ENCODE assay signal across 12 cellular contexts in the genomic region with DNA sequence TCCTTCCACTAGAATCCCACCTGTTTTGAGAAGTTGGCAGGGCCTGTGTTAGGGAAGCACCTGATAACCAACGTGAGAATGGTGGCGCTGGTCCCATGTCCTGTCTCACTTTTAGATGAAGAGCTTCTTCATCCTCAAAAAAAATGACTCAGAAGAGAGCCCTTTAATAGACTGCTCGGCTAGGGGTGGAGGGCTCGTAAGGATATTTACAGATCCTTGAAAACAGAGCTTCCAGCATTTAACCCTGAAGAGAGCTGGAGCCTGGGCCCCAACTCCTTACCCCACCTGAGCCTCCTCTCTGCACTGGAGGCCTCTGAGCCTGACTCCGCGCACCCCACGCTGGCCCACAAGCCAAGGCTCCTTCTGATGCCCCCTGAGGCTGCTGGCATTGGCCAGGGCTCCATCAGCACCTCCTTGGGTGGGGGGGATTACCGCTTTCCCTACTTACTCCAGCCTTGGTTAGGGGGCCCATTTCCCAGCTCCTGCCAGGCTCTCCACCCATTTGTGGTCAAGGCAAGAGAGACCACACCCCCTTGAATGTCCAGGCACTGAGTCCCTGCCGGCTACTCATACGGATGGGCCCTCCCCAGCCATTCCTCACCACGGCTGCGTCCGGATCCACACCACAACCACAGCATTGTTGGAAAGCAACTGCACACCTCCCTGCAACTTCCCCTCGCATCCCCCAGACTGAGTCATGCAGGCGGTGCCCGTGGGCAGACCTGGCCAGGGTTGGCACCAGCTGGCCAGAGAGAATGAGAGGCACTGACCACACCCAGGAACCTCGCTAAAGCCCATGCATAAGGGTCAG. TPM values are rescaled to one million over a fixed set of nuclear protein-coding genes. Genes with fewer than 3 reads are reported as not detected.
A peak's percentile ranks its signal among the peaks of the same experiment; 100 is the strongest.
DNase-seq lines count a peak whose midpoint lies in the region; ATAC-seq, FAIRE-seq and TF ChIP-seq lines count a peak whose summit lies in the region.
"Had no signal": no experiment of that assay in that cellular context is flagged by ENCODE, and none has a peak within 500 bp of the region (broad histone marks: within the 10 kb centered on the region; RNA-seq: fewer than 3 reads in every experiment).

No MANE protein-coding gene starts in this region.

- H3K36me3 Mint-ChIP-seq in MCF 10A (ENCODE audit: insufficient read depth, unreplicated experiment) (peaks cover 5% of the 10 kb centered on the region), endothelial cell (ENCODE audit: low read depth, unreplicated experiment) (no peaks in the 10 kb centered on the region)

- TF ChIP-seq CTCF in AG09319 (IDR thresholded peaks at IDR 0.05; ENCODE audit: low read depth, low read length): no peak
- TF ChIP-seq CTCF in MCF 10A (IDR thresholded peaks at IDR 0.05; ENCODE audit: unreplicated experiment): no peak
- no peak for TF ChIP-seq CTCF in lower lobe of right lung (IDR thresholded peaks at IDR 0.05)
- no peak for TF ChIP-seq CTCF in D721Med (IDR thresholded peaks at IDR 0.05; ENCODE audit: insufficient read depth, missing control alignments)
- no peak for TF ChIP-seq CTCF in endothelial cell (IDR thresholded peaks at IDR 0.05; ENCODE audit: unreplicated experiment)

- intact Hi-C loops in MCF 10A (cut with micrococcal nuclease): loop anchor here (5.0 kb wide), 1 partner anchor 366 kb away; no protein-coding TSS in a partner anchor
- intact Hi-C loops in lower lobe of right lung (cut with DNase I): no loop called here

- ATAC-seq in lower lobe of right lung: peak; percentile 46 to 48

- no peak for FAIRE-seq in D721Med (lab: Jason Lieb, UNC)

- BruUV-seq in MCF 10A (replicated peaks; lab: Mats Ljungman, UMichigan): no TSS peak

- CTCF ChIA-PET in MCF 10A (lab: Yijun Ruan, JAX): interaction anchor here (0.6 to 1.6 kb wide), 7 partner anchors 8 to 391 kb away, joined by 3 to 9 read pairs (median 3); no protein-coding TSS in a partner anchor

- H3K27ac Mint-ChIP-seq in MCF 10A (ENCODE audit: low read depth, unreplicated experiment) (peak overlapping the region; percentile 36), endothelial cell (ENCODE audit: unreplicated experiment) (no peak overlapping the region)

- H3K36me3 ChIP-seq in lower lobe of right lung: no peaks in the 10 kb centered on the region
- H3K36me3 ChIP-seq: colonic mucosa had no signal

- no peak overlapping the region for H3K27ac ChIP-seq in lower lobe of right lung
- H3K27ac ChIP-seq: colonic mucosa had no signal

- peaks cover 22% of the 10 kb centered on the region for H3K4me1 ChIP-seq in lower lobe of right lung

- H3K27me3 ChIP-seq in lower lobe of right lung (ENCODE audit: low read depth): no peaks in the 10 kb centered on the region
- H3K27me3 ChIP-seq: colonic mucosa had no signal

- H3K4me1 Mint-ChIP-seq in MCF 10A (ENCODE audit: insufficient read depth, unreplicated experiment) (peaks cover 29% of the 10 kb centered on the region), endothelial cell (ENCODE audit: unreplicated experiment) (peaks cover 19% of the 10 kb centered on the region)

- no peak overlapping the region for H3K4me3 Mint-ChIP-seq in MCF 10A (ENCODE audit: unreplicated experiment)
- H3K4me3 Mint-ChIP-seq in endothelial cell (ENCODE audit: unreplicated experiment): no peak overlapping the region
- H3K4me3 Mint-ChIP-seq: neural crest cell had no signal

- no peaks in the 10 kb centered on the region for H3K9me3 ChIP-seq in lower lobe of right lung
- H3K9me3 ChIP-seq: colonic mucosa had no signal

- POLR2A ChIA-PET in MCF 10A (lab: Yijun Ruan, JAX): interaction anchor here (0.7 to 1.3 kb wide), 4 partner anchors 10 to 29 kb away, joined by 3 read pairs; no protein-coding TSS in a partner anchor

- H3K4me3 ChIP-seq in lower lobe of right lung: no peak overlapping the region
- H3K4me3 ChIP-seq: colonic mucosa had no signal

- DNase-seq in AG09319 (ENCODE audit: extremely low read depth, low read depth) (peak; percentile 74), HT-29 (ENCODE audit: low spot score) (peak; percentile 74), MCF 10A (ENCODE audit: unreplicated experiment) (peak; percentile 91), lower lobe of right lung (no peak), NCI-H345 (lab: John Stamatoyannopoulos, UW) (no peak), D721Med (ENCODE audit: insufficient read length, low spot score) (no peak), endothelial cell (ENCODE audit: low spot score) (no peak)
- no peak for DNase-seq in stimulated activated CD4-positive, alpha-beta T cell treated with anti-CD3 and anti-CD28 coated beads, Interleukin-4, amount 100 ng/mL, for 4 hours
- DNase-seq: colonic mucosa; NCI-H1048; stimulated activated naive CD4-positive, alpha-beta T cell treated with Interleukin-2 at 50 U/mL for 16 hours had no signal

- H3K27me3 Mint-ChIP-seq in MCF 10A (ENCODE audit: insufficient read depth, unreplicated experiment) (no peaks in the 10 kb centered on the region), endothelial cell (ENCODE audit: unreplicated experiment) (peaks cover 15% of the 10 kb centered on the region)

- H3K9me3 Mint-ChIP-seq in MCF 10A (ENCODE audit: unreplicated experiment) (no peaks in the 10 kb centered on the region), endothelial cell (ENCODE audit: unreplicated experiment) (no peaks in the 10 kb centered on the region)
- H3K9me3 Mint-ChIP-seq: neural crest cell had no signal

RNA-seq across cellular contexts. Expression of gene LOXL1, which starts 30.2 kb away (rescaled TPM):
- total RNA-seq in HT-29 (2014; rRNA removed; shearing (Covaris generic)): 20.0 and 26.1 TPM in 2 replicates
- total RNA-seq in MCF 10A (2022) (4.7 and 4.9 TPM in 2 replicates), lower lobe of right lung (7.6 TPM), endothelial cell (ENCODE audit: unreplicated experiment) (156 TPM)

RNA-seq across cellular contexts. Expression of gene STOML1, which starts 35.6 kb away (rescaled TPM):
- total RNA-seq in HT-29 (2014; rRNA removed; shearing (Covaris generic)): 13.3 and 23.5 TPM in 2 replicates
- 12.0 and 17.6 TPM in 2 replicates for total RNA-seq in MCF 10A (2022)
- 16.3 TPM for total RNA-seq in lower lobe of right lung
- total RNA-seq in endothelial cell (ENCODE audit: unreplicated experiment): 14.3 TPM

RNA-seq across cellular contexts. Expression of gene PML, which starts 38.0 kb away (rescaled TPM):
- 36.9 and 47.2 TPM in 2 replicates for total RNA-seq in HT-29 (2014; rRNA removed; shearing (Covaris generic))
- 33.4 and 33.9 TPM in 2 replicates for total RNA-seq in MCF 10A (2022)
- 79.4 TPM for total RNA-seq in lower lobe of right lung
- 161 TPM for total RNA-seq in endothelial cell (ENCODE audit: unreplicated experiment)

Comparison
In these comparisons a context has a peak if more than half of its experiments do, and no peak if none do; other contexts are left out.
1. DNase-seq: peak in AG09319 (single experiment), HT-29 (single experiment) and MCF 10A (single experiment); none in lower lobe of right lung (single experiment), NCI-H345 (single experiment), D721Med (single experiment), endothelial cell (single experiment) and stimulated activated CD4-positive, alpha-beta T cell treated with anti-CD3 and anti-CD28 coated beads, Interleukin-4, amount 100 ng/mL, for 4 hours (0 of 2).